Comparison of ENCODE assay signal across 8 cellular contexts in the genomic region with DNA sequence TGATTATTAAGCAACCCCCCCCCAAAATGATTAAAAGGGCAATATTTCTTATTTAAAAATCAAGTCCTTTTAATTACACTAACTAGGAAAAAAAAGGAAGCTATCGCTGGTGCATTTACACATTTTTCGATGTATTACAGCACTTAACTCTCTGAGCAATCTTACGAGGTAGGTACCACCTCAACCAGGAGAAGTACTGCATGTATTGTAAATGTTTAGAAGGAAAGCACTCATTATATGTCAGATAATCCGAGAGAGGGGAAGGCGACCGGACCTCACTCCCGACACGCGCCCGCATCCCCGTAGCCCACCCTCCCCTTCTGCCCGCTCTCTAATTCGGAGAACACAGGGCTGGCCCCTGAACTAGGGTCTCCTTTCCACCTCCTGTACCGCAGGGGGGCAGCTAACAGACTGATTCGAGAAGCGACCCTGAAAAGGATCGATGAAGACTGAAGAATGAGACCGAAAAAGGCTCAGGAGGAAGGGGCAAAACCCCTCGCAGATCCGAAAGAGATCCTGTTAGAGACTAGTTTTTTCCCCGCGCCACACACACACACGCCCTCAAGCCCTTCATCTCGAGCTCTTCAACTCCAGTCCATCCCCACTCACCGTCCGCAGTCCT. TPM values are rescaled to one million over a fixed set of nuclear protein-coding genes. Genes with fewer than 3 reads are reported as not detected.
DNase-seq lines count a peak whose midpoint lies in the region; ATAC-seq and TF ChIP-seq lines count a peak whose summit lies in the region.

No MANE protein-coding gene starts in this region.

- intact Hi-C loops in naive thymus-derived CD4-positive, alpha-beta T cell (cut with micrococcal nuclease): loop anchor here (1.0 to 10.0 kb wide), 5 partner anchors 145 to 1890 kb away; a partner anchor contains a TSS

- peak overlapping the region; percentile 78 for H3K9ac ChIP-seq in HUES48 (ENCODE audit: low read depth, low read length)

- peak; percentile 2 for ATAC-seq in GM19351 (IDR thresholded peaks at IDR 0.05; ENCODE audit: unreplicated experiment)
- peak; percentile 6 for ATAC-seq in naive thymus-derived CD4-positive, alpha-beta T cell

- H3K9me3 ChIP-seq in HUES48 (ENCODE audit: control insufficient read depth, insufficient read depth, low read length): no peaks in the 10 kb centered on the region
- no peaks in the 10 kb centered on the region for H3K9me3 ChIP-seq in naive thymus-derived CD4-positive, alpha-beta T cell (ENCODE audit: control insufficient read depth in 2 of 3, low read length in 3 of 3)

- peaks cover 7% of the 10 kb centered on the region for H3K4me1 ChIP-seq in HUES48 (ENCODE audit: control insufficient read depth, insufficient read depth, low read length)
- peaks cover 14 to 21% of the 10 kb centered on the region in 2 donors for H3K4me1 ChIP-seq in naive thymus-derived CD4-positive, alpha-beta T cell (ENCODE audit: control insufficient read depth in 2 of 2, insufficient read depth in 2 of 2, low read length in 2 of 2)

- DNase-seq in AG09309 (ENCODE audit: low read depth) (no peak), choroid plexus epithelial cell (ENCODE audit: low read depth) (no peak), SW 1271 (lab: John Stamatoyannopoulos, UW) (no peak), NK-92 (lab: John Stamatoyannopoulos, UW; ENCODE audit: unreplicated experiment) (no peak), KBM-7 (no peak)
- DNase-seq in naive thymus-derived CD4-positive, alpha-beta T cell: no peak

- H3K27me3 Mint-ChIP-seq in naive thymus-derived CD4-positive, alpha-beta T cell: peaks cover 0 to 2% (median 0%) of the 10 kb centered on the region in 5 donors

- peaks cover 6 to 30% (median 17%) of the 10 kb centered on the region in 5 donors for H3K36me3 Mint-ChIP-seq in naive thymus-derived CD4-positive, alpha-beta T cell

- H3K27me3 ChIP-seq in HUES48 (ENCODE audit: control insufficient read depth, insufficient read depth, low read length): no peaks in the 10 kb centered on the region
- no peaks in the 10 kb centered on the region for H3K27me3 ChIP-seq in naive thymus-derived CD4-positive, alpha-beta T cell (ENCODE audit: control insufficient read depth in 2 of 2, insufficient read depth in 2 of 2, low read length in 2 of 2)

- CTCF ChIA-PET in naive thymus-derived CD4-positive, alpha-beta T cell (lab: Charles Lee): interaction anchor here (1.1 to 1.2 kb wide), 2 partner anchors 11 to 12 kb away, joined by 5 read pairs; no protein-coding TSS in a partner anchor

- TF ChIP-seq CTCF in AG09309 (IDR thresholded peaks at IDR 0.05; ENCODE audit: control insufficient read depth, insufficient read depth, low read depth, low read length, missing control alignments) (no peak), choroid plexus epithelial cell (conservative IDR thresholded peaks at IDR 0.05; ENCODE audit: low read depth, low read length) (no peak)

- POLR2A ChIA-PET in naive thymus-derived CD4-positive, alpha-beta T cell (lab: Charles Lee): interaction anchor here (0.6 to 1.2 kb wide), 6 partner anchors 9 to 212 kb away, joined by 3 to 5 read pairs (median 4); no protein-coding TSS in a partner anchor

- H3K4me1 Mint-ChIP-seq in naive thymus-derived CD4-positive, alpha-beta T cell: peaks cover 31 to 83% (median 69%) of the 10 kb centered on the region in 7 donors

- H3K9me3 Mint-ChIP-seq in naive thymus-derived CD4-positive, alpha-beta T cell: no peaks in the 10 kb centered on the region

- peaks cover 63% of the 10 kb centered on the region for H3K36me3 ChIP-seq in HUES48 (ENCODE audit: control insufficient read depth, insufficient read depth, low read length)
- H3K36me3 ChIP-seq in naive thymus-derived CD4-positive, alpha-beta T cell (ENCODE audit: control insufficient read depth in 2 of 3, insufficient read depth in 3 of 3, low read length in 3 of 3): peaks cover 0 to 24% (median 7%) of the 10 kb centered on the region in 3 experiments

- H3K27ac Mint-ChIP-seq in naive thymus-derived CD4-positive, alpha-beta T cell: peak overlapping the region; percentile 91 to 98 (median 96)

- H3K4me3 Mint-ChIP-seq in naive thymus-derived CD4-positive, alpha-beta T cell: peak overlapping the region; percentile 92 to 100 (median 99)

- peak overlapping the region; percentile 94 for H3K27ac ChIP-seq in HUES48 (ENCODE audit: low read depth, low read length)
- H3K27ac ChIP-seq in naive thymus-derived CD4-positive, alpha-beta T cell (ENCODE audit: low read depth, low read length): peak overlapping the region; percentile 91

- H3K4me3 ChIP-seq in AG09309 (ENCODE audit: control insufficient read depth, low read depth, low read length): peak overlapping the region; percentile 80
- H3K4me3 ChIP-seq in HUES48 (ENCODE audit: low read depth, low read length): peak overlapping the region; percentile 99
- H3K4me3 ChIP-seq in choroid plexus epithelial cell (ENCODE audit: low read depth, low read length): peak overlapping the region; percentile 90
- H3K4me3 ChIP-seq in naive thymus-derived CD4-positive, alpha-beta T cell (ENCODE audit: low read length): peak overlapping the region; percentile 83

- in situ Hi-C loops in KBM-7 (cut with MboI; ENCODE audit: low pct_unique_long_range_greater_than_20kb, low sequenced_read_pairs): no loop called here

RNA-seq across cellular contexts. Expression of a gene that starts 0.3 kb away (rescaled TPM):
- 10 to 100 TPM in 4 of 5 experiments, 1 to 10 TPM in 1; 7.9 to 16.9 (median 14.5) TPM for total RNA-seq in naive thymus-derived CD4-positive, alpha-beta T cell
- 1 to 10 TPM; 7.2 to 8.5 TPM for polyA plus RNA-seq in naive thymus-derived CD4-positive, alpha-beta T cell

RNA-seq across cellular contexts. Expression of a gene that starts 0.4 kb away (rescaled TPM):
- total RNA-seq in naive thymus-derived CD4-positive, alpha-beta T cell: 10 to 100 TPM; 23.8 to 43.6 (median 28.9) TPM
- 1 to 10 TPM; 5.1 to 7.4 TPM for polyA plus RNA-seq in naive thymus-derived CD4-positive, alpha-beta T cell
